Comparison of ENCODE assay signal across 23 cellular contexts in genomic region chr20:22204801-22205200, GRCh38.
"Had no signal": no experiment of that assay in that cellular context is flagged by ENCODE, and none has a peak within 500 bp of the region (broad histone marks: within the 10 kb centered on the region; RNA-seq: fewer than 3 reads in every experiment).

No MANE protein-coding gene starts in this region.

- H3K27me3 Mint-ChIP-seq: dendritic cell treated with granulocyte-macrophage colony-stimulating factor and Interleukin-4, amounts not matched to agents 40 ng/mL and 50 ng/mL, for 4 days; effector memory CD8-positive, alpha-beta T cell had no signal

- H3K27ac Mint-ChIP-seq: dendritic cell treated with granulocyte-macrophage colony-stimulating factor and Interleukin-4, amounts not matched to agents 40 ng/mL and 50 ng/mL, for 4 days; effector memory CD8-positive, alpha-beta T cell; endodermal cell; mesothelial cell of epicardium had no signal

- H3K36me3 ChIP-seq: colonic mucosa, esophagus squamous epithelium, gastrocnemius medialis, left lung, lower lobe of right lung had no signal

- H3K4me1 Mint-ChIP-seq: endodermal cell, mesothelial cell of epicardium had no signal

- ATAC-seq: effector memory CD8-positive, alpha-beta T cell; esophagus mucosa; gastrocnemius medialis; left cardiac atrium; left lung; left ventricle myocardium superior; lower lobe of right lung; mucosa of descending colon had no signal

- H3K36me3 Mint-ChIP-seq: mesothelial cell of epicardium had no signal

- H3K4me3 ChIP-seq: colonic mucosa, esophagus squamous epithelium, gastrocnemius medialis, left lung, lower lobe of right lung, mucosa of descending colon had no signal

- H3K27ac ChIP-seq: colonic mucosa, epithelial cell of prostate, esophagus squamous epithelium, gastrocnemius medialis, left lung, lower lobe of right lung had no signal

- H3K4me1 ChIP-seq: colonic mucosa, esophagus squamous epithelium, gastrocnemius medialis, left lung, lower lobe of right lung had no signal

- H3K27me3 ChIP-seq: colonic mucosa, esophagus squamous epithelium, gastrocnemius medialis, left lung had no signal

- H3K9me3 Mint-ChIP-seq: dendritic cell treated with granulocyte-macrophage colony-stimulating factor and Interleukin-4, amounts not matched to agents 40 ng/mL and 50 ng/mL, for 4 days had no signal

- H3K9me3 ChIP-seq: colonic mucosa, esophagus squamous epithelium, gastrocnemius medialis, lower lobe of right lung, mucosa of descending colon had no signal

- H3K4me3 Mint-ChIP-seq: dendritic cell treated with granulocyte-macrophage colony-stimulating factor and Interleukin-4, amounts not matched to agents 40 ng/mL and 50 ng/mL, for 4 days; effector memory CD8-positive, alpha-beta T cell; endodermal cell; mesothelial cell of epicardium had no signal

- DNase-seq: colonic mucosa; cortex of kidney; effector CD8-positive, alpha-beta T cell; effector memory CD8-positive, alpha-beta T cell; endodermal cell; erythroblast; esophagus squamous epithelium; foreskin fibroblast; foreskin melanocyte; gastrocnemius medialis; glutamatergic neuron; head of caudate nucleus; hippocampal formation; left cardiac atrium; left lung; left ventricle myocardium superior; lower lobe of right lung; mesenchymal stem cell; mucosa of descending colon had no signal
